8 cellular contexts compared by ENCODE assay signal in genomic region chr2:96260404-96261260, GRCh38. TPM values are rescaled to one million over a fixed set of nuclear protein-coding genes. Genes with fewer than 3 reads are reported as not detected.
DNase-seq lines count a peak whose midpoint lies in the region; ATAC-seq and TF ChIP-seq lines count a peak whose summit lies in the region.

No MANE protein-coding gene starts in this region.

- no peak overlapping the region for H3K4me2 ChIP-seq in GM23338

- peak overlapping the region; percentile 42 for H3K4me3 Mint-ChIP-seq in CD8-positive, alpha-beta T cell
- H3K4me3 Mint-ChIP-seq in GM23338 = no peak overlapping the region
- H3K4me3 Mint-ChIP-seq in activated T-helper 1 cell treated with anti-CD3 and anti-CD28 coated beads, Interleukin-12 subunit alpha, Interleukin-12 subunit beta, Interleukin-2, Interleukin-4 antibody, amounts not matched to agents 30 ng/mL and 10 ng/mL and 1 ng/mL, durations not matched to agents 14 hours and 24 hours and 36 hours = no peak overlapping the region

- H3K36me3 Mint-ChIP-seq in CD8-positive, alpha-beta T cell = peaks cover 53% of the 10 kb centered on the region
- H3K36me3 Mint-ChIP-seq in GM23338 (ENCODE audit: low read depth) = no peaks in the 10 kb centered on the region; the same call in 1 of the 3 replicates
- H3K36me3 Mint-ChIP-seq in activated T-helper 1 cell treated with anti-CD3 and anti-CD28 coated beads, Interleukin-12 subunit alpha, Interleukin-12 subunit beta, Interleukin-2, Interleukin-4 antibody, amounts not matched to agents 30 ng/mL and 10 ng/mL and 1 ng/mL, durations not matched to agents 14 hours and 24 hours and 36 hours (ENCODE audit: low read depth) = peaks cover 18% of the 10 kb centered on the region

- no peaks in the 10 kb centered on the region for H3K27me3 ChIP-seq in CD8-positive, alpha-beta T cell (ENCODE audit: insufficient read depth, low read length)
- no peaks in the 10 kb centered on the region for H3K27me3 ChIP-seq in GM23338 (ENCODE audit: insufficient read depth)

- no peak overlapping the region for H3K4me3 ChIP-seq in CD8-positive, alpha-beta T cell (ENCODE audit: low read depth, low read length)
- H3K4me3 ChIP-seq in GM23338 (no peak overlapping the region), fibroblast of villous mesenchyme (ENCODE audit: low read depth, low read length) (no peak overlapping the region)

- H3F3A ChIP-seq in GM23338 (replicated peaks; ENCODE audit: low read depth) = no peaks in the 10 kb centered on the region

- peak in 2 of 7 experiments; percentile 28 for DNase-seq in CD8-positive, alpha-beta T cell
- DNase-seq in GM23338 (ENCODE audit: low spot score) = peak; percentile 79
- peak; percentile 86 to 93 for DNase-seq in NCI-H524 (lab: John Stamatoyannopoulos, UW)
- DNase-seq in activated T-helper 1 cell treated with anti-CD3 and anti-CD28 coated beads, Interleukin-12 subunit alpha, Interleukin-12 subunit beta, Interleukin-2, Interleukin-4 antibody, amounts not matched to agents 30 ng/mL and 10 ng/mL and 1 ng/mL, durations not matched to agents 14 hours and 24 hours and 36 hours (ENCODE audit: low spot score) = peak; percentile 15
- peak; percentile 93 for DNase-seq in fibroblast of villous mesenchyme (ENCODE audit: low read depth)
- DNase-seq in omental fat pad (ENCODE audit: low spot score) = no peak
- no peak for DNase-seq in middle frontal gyrus (ENCODE audit: extremely low spot score, low spot score)

- peaks cover 5% of the 10 kb centered on the region for H3K36me3 ChIP-seq in CD8-positive, alpha-beta T cell (ENCODE audit: insufficient read depth, low read length)
- H3K36me3 ChIP-seq in GM23338 (ENCODE audit: insufficient read depth) = 0 out of 2 replicates have a peak, but pooled peaks cover 3% of the 10 kb centered on the region

- no peaks in the 10 kb centered on the region for H3K9me3 ChIP-seq in CD8-positive, alpha-beta T cell (ENCODE audit: low read length)

- no peak overlapping the region for H3K27ac ChIP-seq in CD8-positive, alpha-beta T cell (ENCODE audit: low read depth, low read length)
- 0 out of 2 replicates have a peak overlapping the region, but pooled peaks have one; percentile 6 for H3K27ac ChIP-seq in GM23338 (ENCODE audit: low read depth)

- peaks cover 38% of the 10 kb centered on the region for H4K20me1 ChIP-seq in GM23338 (replicated peaks; ENCODE audit: insufficient read depth)

- CTCF ChIA-PET in CD8-positive, alpha-beta T cell (lab: Charles Lee) = interaction anchor here (1.3 to 3.6 kb wide), 4 partner anchors 10 to 122 kb away, joined by 3 to 17 read pairs (median 6); partner anchors contain the start of genes ASTL and STARD7

- H3K4me1 Mint-ChIP-seq in CD8-positive, alpha-beta T cell (ENCODE audit: low read depth) = peaks cover 72% of the 10 kb centered on the region
- peaks cover 21% of the 10 kb centered on the region for H3K4me1 Mint-ChIP-seq in GM23338
- peaks cover 49% of the 10 kb centered on the region for H3K4me1 Mint-ChIP-seq in activated T-helper 1 cell treated with anti-CD3 and anti-CD28 coated beads, Interleukin-12 subunit alpha, Interleukin-12 subunit beta, Interleukin-2, Interleukin-4 antibody, amounts not matched to agents 30 ng/mL and 10 ng/mL and 1 ng/mL, durations not matched to agents 14 hours and 24 hours and 36 hours (ENCODE audit: low read depth)

- H3K4me1 ChIP-seq in CD8-positive, alpha-beta T cell (ENCODE audit: insufficient read depth, low read length) = peaks cover 77% of the 10 kb centered on the region
- H3K4me1 ChIP-seq in GM23338 (ENCODE audit: insufficient read depth) = peaks cover 10% of the 10 kb centered on the region; the same call in 1 of the 2 replicates

- TF ChIP-seq CTCF in CD8-positive, alpha-beta T cell (IDR thresholded peaks at IDR 0.05) = no peak
- TF ChIP-seq CTCF in GM23338 (conservative IDR thresholded peaks at IDR 0.05; ENCODE audit: low read depth in 2 of 2) = peak; percentile 53 to 69
- TF ChIP-seq CTCF in fibroblast of villous mesenchyme (IDR thresholded peaks at IDR 0.05; ENCODE audit: insufficient read depth, low read depth, low read length) = peak; percentile 43
- TF ChIP-seq CTCF in omental fat pad (IDR thresholded peaks at IDR 0.05) = no peak

- H3K79me2 ChIP-seq in GM23338 (replicated peaks; ENCODE audit: insufficient read depth) = peaks cover 44% of the 10 kb centered on the region

- no peaks in the 10 kb centered on the region for H3K9me2 ChIP-seq in GM23338 (ENCODE audit: insufficient read depth)

- peak; percentile 32 for ATAC-seq in CD8-positive, alpha-beta T cell
- ATAC-seq in GM23338 = peak; percentile 85
- peak; percentile 91 for ATAC-seq in omental fat pad (ENCODE audit: low FRiP score)
- ATAC-seq in GM21528 (IDR thresholded peaks at IDR 0.05; ENCODE audit: low FRiP score, unreplicated experiment) = no peak

- intact Hi-C loops in CD8-positive, alpha-beta T cell (cut with DNase I, micrococcal nuclease) = loop anchor here (10.0 kb wide), 2 partner anchors 474 to 554 kb away; partner anchors contain the start of gene CNNM3 (in 1 of the 2)
- intact Hi-C loops in activated T-helper 1 cell treated with anti-CD3 and anti-CD28 coated beads, Interleukin-12 subunit alpha, Interleukin-12 subunit beta, Interleukin-2, Interleukin-4 antibody, amounts not matched to agents 30 ng/mL and 10 ng/mL and 1 ng/mL, durations not matched to agents 14 hours and 24 hours and 36 hours (cut with micrococcal nuclease) = no loop called here

- no peaks in the 10 kb centered on the region for H3K9me3 Mint-ChIP-seq in CD8-positive, alpha-beta T cell
- H3K9me3 Mint-ChIP-seq in GM23338 = no peaks in the 10 kb centered on the region
- H3K9me3 Mint-ChIP-seq in activated T-helper 1 cell treated with anti-CD3 and anti-CD28 coated beads, Interleukin-12 subunit alpha, Interleukin-12 subunit beta, Interleukin-2, Interleukin-4 antibody, amounts not matched to agents 30 ng/mL and 10 ng/mL and 1 ng/mL, durations not matched to agents 14 hours and 24 hours and 36 hours = no peaks in the 10 kb centered on the region

- H3K27me3 Mint-ChIP-seq in CD8-positive, alpha-beta T cell (ENCODE audit: low read depth) = no peaks in the 10 kb centered on the region
- H3K27me3 Mint-ChIP-seq in GM23338 (ENCODE audit: insufficient read depth, low read depth, poor library complexity) = peaks cover 9% of the 10 kb centered on the region
- no peaks in the 10 kb centered on the region for H3K27me3 Mint-ChIP-seq in activated T-helper 1 cell treated with anti-CD3 and anti-CD28 coated beads, Interleukin-12 subunit alpha, Interleukin-12 subunit beta, Interleukin-2, Interleukin-4 antibody, amounts not matched to agents 30 ng/mL and 10 ng/mL and 1 ng/mL, durations not matched to agents 14 hours and 24 hours and 36 hours (ENCODE audit: insufficient read depth)

- H3K27ac Mint-ChIP-seq in CD8-positive, alpha-beta T cell = peak overlapping the region; percentile 77
- peak overlapping the region; percentile 90 for H3K27ac Mint-ChIP-seq in GM23338
- peak overlapping the region; percentile 84 for H3K27ac Mint-ChIP-seq in activated T-helper 1 cell treated with anti-CD3 and anti-CD28 coated beads, Interleukin-12 subunit alpha, Interleukin-12 subunit beta, Interleukin-2, Interleukin-4 antibody, amounts not matched to agents 30 ng/mL and 10 ng/mL and 1 ng/mL, durations not matched to agents 14 hours and 24 hours and 36 hours

- no peak overlapping the region for H2AFZ ChIP-seq in GM23338

- POLR2A ChIA-PET in CD8-positive, alpha-beta T cell (lab: Charles Lee) = interaction anchor here (1.8 to 2.3 kb wide), 2 partner anchors 15 to 52 kb away, joined by 4 to 7 read pairs; partner anchors contain the start of gene STARD7

TF ChIP-seq in GM23338, 12 proteins besides CTCF, POLR2A, EP300 and RAD21 (continues in another document):
- TF ChIP-seq ZNF331 (CRISPR knock-in tag; IDR thresholded peaks at IDR 0.05; ENCODE audit: low read depth) = no peak
- TF ChIP-seq NANOG (IDR thresholded peaks at IDR 0.05; ENCODE audit: borderline replicate concordance) = no peak
- no peak for TF ChIP-seq JUNB (IDR thresholded peaks at IDR 0.05; ENCODE audit: unreplicated experiment)

RNA-seq across cellular contexts. Expression of gene TMEM127, which starts 5.2 kb away (rescaled TPM):
- total RNA-seq in CD8-positive, alpha-beta T cell = 10 to 100 TPM; 44.7 to 49.6 TPM
- total RNA-seq in GM23338 (2014; rRNA removed; shearing (Covaris generic)) = 19.9 and 24.6 TPM in 2 replicates
- 4.5 and 4.9 TPM in 2 replicates for polyA plus RNA-seq in GM23338 (2016; fragmentation: Nextera tagmentation; extraction: Ambion mirVana)
- total RNA-seq in activated T-helper 1 cell treated with anti-CD3 and anti-CD28 coated beads, Interleukin-12 subunit alpha, Interleukin-12 subunit beta, Interleukin-2, Interleukin-4 antibody, amounts not matched to agents 30 ng/mL and 10 ng/mL and 1 ng/mL, durations not matched to agents 14 hours and 24 hours and 36 hours = 29.7 and 30.1 TPM in 2 replicates
- total RNA-seq in fibroblast of villous mesenchyme = 27.2 and 29.6 TPM in 2 replicates
- total RNA-seq in omental fat pad = 10 to 100 TPM; 34.5 to 52.1 (median 43.2) TPM

RNA-seq across cellular contexts. Expression of gene CIAO1, which starts 5.4 kb away (rescaled TPM):
- total RNA-seq in CD8-positive, alpha-beta T cell = 10 to 100 TPM; 51.9 to 58.0 TPM
- total RNA-seq in GM23338 (2014; rRNA removed; shearing (Covaris generic)) = 87.0 and 119 TPM in 2 replicates
- 44.1 and 48.8 TPM in 2 replicates for polyA plus RNA-seq in GM23338 (2016; fragmentation: Nextera tagmentation; extraction: Ambion mirVana)
- total RNA-seq in activated T-helper 1 cell treated with anti-CD3 and anti-CD28 coated beads, Interleukin-12 subunit alpha, Interleukin-12 subunit beta, Interleukin-2, Interleukin-4 antibody, amounts not matched to agents 30 ng/mL and 10 ng/mL and 1 ng/mL, durations not matched to agents 14 hours and 24 hours and 36 hours = 111 and 115 TPM in 2 replicates
- total RNA-seq in fibroblast of villous mesenchyme (93.7 and 108 TPM in 2 replicates), omental fat pad (100 to 1,000 TPM in 3 of 4 donors, 10 to 100 TPM in 1; 80.9 to 117 (median 105) TPM)

RNA-seq across cellular contexts. Expression of gene SNRNP200, which starts 44.7 kb away (rescaled TPM):
- total RNA-seq in CD8-positive, alpha-beta T cell = 100 to 1,000 TPM; 318 to 348 TPM
- 174 and 179 TPM in 2 replicates for total RNA-seq in GM23338 (2014; rRNA removed; shearing (Covaris generic))
- polyA plus RNA-seq in GM23338 (2016; fragmentation: Nextera tagmentation; extraction: Ambion mirVana) = 70.7 and 72.3 TPM in 2 replicates
- 192 and 196 TPM in 2 replicates for total RNA-seq in activated T-helper 1 cell treated with anti-CD3 and anti-CD28 coated beads, Interleukin-12 subunit alpha, Interleukin-12 subunit beta, Interleukin-2, Interleukin-4 antibody, amounts not matched to agents 30 ng/mL and 10 ng/mL and 1 ng/mL, durations not matched to agents 14 hours and 24 hours and 36 hours
- total RNA-seq in fibroblast of villous mesenchyme (39.6 and 39.7 TPM in 2 replicates), omental fat pad (10 to 100 TPM; 64.8 to 97.7 (median 84.3) TPM)

RNA-seq across cellular contexts. Expression of gene STARD7, which starts 52.0 kb away (rescaled TPM):
- total RNA-seq in CD8-positive, alpha-beta T cell = 10 to 100 TPM; 75.3 to 85.1 TPM
- 222 TPM in 2 replicates for total RNA-seq in GM23338 (2014; rRNA removed; shearing (Covaris generic))
- 72.0 and 72.2 TPM in 2 replicates for polyA plus RNA-seq in GM23338 (2016; fragmentation: Nextera tagmentation; extraction: Ambion mirVana)
- 216 and 229 TPM in 2 replicates for total RNA-seq in activated T-helper 1 cell treated with anti-CD3 and anti-CD28 coated beads, Interleukin-12 subunit alpha, Interleukin-12 subunit beta, Interleukin-2, Interleukin-4 antibody, amounts not matched to agents 30 ng/mL and 10 ng/mL and 1 ng/mL, durations not matched to agents 14 hours and 24 hours and 36 hours
- total RNA-seq in fibroblast of villous mesenchyme (135 and 209 TPM in 2 replicates), omental fat pad (100 to 1,000 TPM; 116 to 149 (median 125) TPM)

Comparison
In these comparisons a context has a peak if more than half of its experiments do, and no peak if none do; other contexts are left out.
1. DNase-seq: peak in GM23338 (single experiment), NCI-H524 (2 of 2), activated T-helper 1 cell treated with anti-CD3 and anti-CD28 coated beads, Interleukin-12 subunit alpha, Interleukin-12 subunit beta, Interleukin-2, Interleukin-4 antibody, amounts not matched to agents 30 ng/mL and 10 ng/mL and 1 ng/mL, durations not matched to agents 14 hours and 24 hours and 36 hours (single experiment) and fibroblast of villous mesenchyme (single experiment); none in omental fat pad (single experiment) and middle frontal gyrus (single experiment).
2. CTCF ChIP-seq: peak in GM23338 (2 of 2) and fibroblast of villous mesenchyme (single experiment); none in CD8-positive, alpha-beta T cell (single experiment) and omental fat pad (0 of 3).
3. Peak in every context shown above with its lines, with median percentiles within 50 percentile points of each other: H3K27ac Mint-ChIP-seq.